Comparison of ENCODE assay signal across 16 cellular contexts in the genomic region with DNA sequence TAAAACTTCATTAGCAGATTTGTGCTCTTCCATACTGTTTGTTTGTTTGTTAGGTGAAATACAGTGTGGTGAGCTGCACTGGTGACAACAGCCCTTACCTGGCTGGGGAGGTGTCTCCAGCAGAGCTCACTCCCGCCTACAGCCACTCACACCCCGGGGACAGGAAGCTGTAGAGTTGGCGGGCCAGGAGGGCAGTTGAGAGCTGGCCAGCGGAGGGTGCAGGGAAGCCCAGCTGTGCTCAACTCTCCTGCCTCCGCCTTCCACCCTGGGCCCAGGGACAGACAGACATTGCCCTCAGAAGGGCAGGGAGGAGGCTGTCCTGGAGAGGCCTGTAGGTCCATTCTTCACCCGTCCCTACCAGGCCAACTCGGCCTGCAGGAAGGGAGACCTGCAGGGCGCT. TPM values are rescaled to one million over a fixed set of nuclear protein-coding genes. Genes with fewer than 3 reads are reported as not detected.
DNase-seq lines count a peak whose midpoint lies in the region; TF ChIP-seq lines count a peak whose summit lies in the region.
"Had no signal": no experiment of that assay in that cellular context is flagged by ENCODE, and none has a peak within 500 bp of the region (broad histone marks: within the 10 kb centered on the region; RNA-seq: fewer than 3 reads in every experiment).

No MANE protein-coding gene starts in this region.

- 46% methylated on average over 8 of the region's 8 CpGs for WGBS in liver
- WGBS in tibial nerve, 2 donors: 76 to 87% methylated on average over 3 to 8 of the region's 8 CpGs

- no peaks in the 10 kb centered on the region for H3K9me3 ChIP-seq in breast epithelium
- no peaks in the 10 kb centered on the region for H3K9me3 ChIP-seq in liver (ENCODE audit: control insufficient read depth in 4 of 4, low read length in 3 of 4)
- H3K9me3 ChIP-seq in tibial nerve: no peaks in the 10 kb centered on the region

- H3K27ac Mint-ChIP-seq in MCF 10A (ENCODE audit: low read depth, unreplicated experiment): no peak overlapping the region

- CTCF ChIA-PET in MCF 10A (lab: Yijun Ruan, JAX): interaction anchor here (0.8 to 1.7 kb wide), 3 partner anchors 15 to 78 kb away, joined by 3 to 4 read pairs (median 4); no protein-coding TSS in a partner anchor

- H3K4me1 ChIP-seq in breast epithelium: peaks cover 0 to 4% of the 10 kb centered on the region in 2 donors
- H3K4me1 ChIP-seq in liver (ENCODE audit: control insufficient read depth in 4 of 4, insufficient read depth in 4 of 4, low read length in 3 of 4): peaks cover 10 to 44% (median 23%) of the 10 kb centered on the region in 4 donors
- peaks cover 0 to 69% (median 22%) of the 10 kb centered on the region in 4 donors for H3K4me1 ChIP-seq in tibial nerve

- TF ChIP-seq RAD21 in liver (IDR thresholded peaks at IDR 0.05): no peak

- H3K9ac ChIP-seq in liver (ENCODE audit: low read depth in 1 of 2, low read length in 2 of 2): no peak overlapping the region

- no TSS peak for BruUV-seq in MCF 10A (replicated peaks; lab: Mats Ljungman, UMichigan)

- intact Hi-C loops in breast epithelium (cut with DNase I; ENCODE audit: low total_unique reads) (no loop called here), MCF 10A (cut with micrococcal nuclease) (no loop called here)

- H3K36me3 ChIP-seq in breast epithelium (no peaks in the 10 kb centered on the region), liver (ENCODE audit: control insufficient read depth in 4 of 4, insufficient read depth in 3 of 4, low read depth in 1 of 4, low read length in 3 of 4) (peaks cover 0 to 5% (median 0%) of the 10 kb centered on the region in 4 donors), tibial nerve (peaks cover 0 to 66% (median 0%) of the 10 kb centered on the region in 3 donors)

- no peaks in the 10 kb centered on the region for H3K27me3 ChIP-seq in breast epithelium
- no peaks in the 10 kb centered on the region for H3K27me3 ChIP-seq in liver (ENCODE audit: control insufficient read depth in 4 of 4, insufficient read depth in 4 of 4, low read length in 3 of 4)
- no peaks in the 10 kb centered on the region for H3K27me3 ChIP-seq in tibial nerve

- no peak for TF ChIP-seq CTCF in breast epithelium (IDR thresholded peaks at IDR 0.05)
- TF ChIP-seq CTCF in MCF 10A (IDR thresholded peaks at IDR 0.05; ENCODE audit: unreplicated experiment): no peak
- no peak for TF ChIP-seq CTCF in VCaP (conservative IDR thresholded peaks at IDR 0.05)
- no peak for TF ChIP-seq CTCF in liver (IDR thresholded peaks at IDR 0.05; ENCODE audit: low read depth, low read length, missing input control)
- no peak for TF ChIP-seq CTCF in tibial nerve (IDR thresholded peaks at IDR 0.05)
- TF ChIP-seq CTCF in GM10266 (IDR thresholded peaks at IDR 0.05; ENCODE audit: control insufficient read depth, insufficient read depth, low read depth, missing control alignments): no peak

- POLR2A ChIA-PET in MCF 10A (lab: Yijun Ruan, JAX): interaction anchor here (0.6 to 1.3 kb wide), 4 partner anchors 19 to 450 kb away, joined by 3 to 5 read pairs (median 3); no protein-coding TSS in a partner anchor

- no peak overlapping the region for H3K4me3 Mint-ChIP-seq in MCF 10A (ENCODE audit: unreplicated experiment)

- H3K4me1 Mint-ChIP-seq in MCF 10A (ENCODE audit: insufficient read depth, unreplicated experiment): peaks cover 12% of the 10 kb centered on the region

- H3K36me3 Mint-ChIP-seq in MCF 10A (ENCODE audit: insufficient read depth, unreplicated experiment): peaks cover 34% of the 10 kb centered on the region

- no peak for TF ChIP-seq POLR2A in breast epithelium (IDR thresholded peaks at IDR 0.05)
- no peak for TF ChIP-seq POLR2A in tibial nerve (IDR thresholded peaks at IDR 0.05)

- H3K27ac ChIP-seq in breast epithelium: peak overlapping the region; percentile 3 to 13
- peak overlapping the region; percentile 80 for H3K27ac ChIP-seq in VCaP
- H3K27ac ChIP-seq in liver (ENCODE audit: low read depth in 1 of 2, low read length in 2 of 2): peak overlapping the region; percentile 2 to 28
- H3K27ac ChIP-seq in tibial nerve: peak overlapping the region; percentile 32 to 93 (median 84)

- no peaks in the 10 kb centered on the region for H3K9me3 Mint-ChIP-seq in MCF 10A (ENCODE audit: unreplicated experiment)

- H3K27me3 Mint-ChIP-seq in MCF 10A (ENCODE audit: insufficient read depth, unreplicated experiment): no peaks in the 10 kb centered on the region

- H3K4me3 ChIP-seq in breast epithelium: no peak overlapping the region
- no peak overlapping the region for H3K4me3 ChIP-seq in liver (ENCODE audit: low read depth in 1 of 3, low read length in 3 of 3)
- H3K4me3 ChIP-seq in tibial nerve: no peak overlapping the region

- DNase-seq in breast epithelium (ENCODE audit: low spot score in 2 of 2) (no peak), MCF 10A (ENCODE audit: unreplicated experiment) (no peak), tibial nerve (ENCODE audit: low spot score in 2 of 2) (no peak), activated gamma-delta T cell (lab: John Stamatoyannopoulos, UW) (no peak), GM10266 (ENCODE audit: extremely low spot score) (no peak), foreskin melanocyte (no peak)
- DNase-seq: KG1, NCI-H1436 treated with DMSO at 0.1 percent for 48 hours, NCI-H2029 treated with DMSO at 0.1 percent for 48 hours, NCI-H526 treated with DMSO at 0.1 percent for 48 hours, SIG-M5 had no signal

- TF ChIP-seq EP300 in tibial nerve (IDR thresholded peaks at IDR 0.05): no peak

TF ChIP-seq in liver, 16 proteins besides CTCF, POLR2A, EP300 and RAD21:
- peak; percentile 47 for TF ChIP-seq SP1 (IDR thresholded peaks at IDR 0.05)
- TF ChIP-seq, protein P1, sequence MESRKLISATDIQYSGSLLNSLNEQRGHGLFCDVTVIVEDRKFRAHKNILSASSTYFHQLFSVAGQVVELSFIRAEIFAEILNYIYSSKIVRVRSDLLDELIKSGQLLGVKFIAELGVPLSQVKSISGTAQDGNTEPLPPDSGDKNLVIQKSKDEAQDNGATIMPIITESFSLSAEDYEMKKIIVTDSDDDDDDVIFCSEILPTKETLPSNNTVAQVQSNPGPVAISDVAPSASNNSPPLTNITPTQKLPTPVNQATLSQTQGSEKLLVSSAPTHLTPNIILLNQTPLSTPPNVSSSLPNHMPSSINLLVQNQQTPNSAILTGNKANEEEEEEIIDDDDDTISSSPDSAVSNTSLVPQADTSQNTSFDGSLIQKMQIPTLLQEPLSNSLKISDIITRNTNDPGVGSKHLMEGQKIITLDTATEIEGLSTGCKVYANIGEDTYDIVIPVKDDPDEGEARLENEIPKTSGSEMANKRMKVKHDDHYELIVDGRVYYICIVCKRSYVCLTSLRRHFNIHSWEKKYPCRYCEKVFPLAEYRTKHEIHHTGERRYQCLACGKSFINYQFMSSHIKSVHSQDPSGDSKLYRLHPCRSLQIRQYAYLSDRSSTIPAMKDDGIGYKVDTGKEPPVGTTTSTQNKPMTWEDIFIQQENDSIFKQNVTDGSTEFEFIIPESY (IDR thresholded peaks at IDR 0.05): no peak
- TF ChIP-seq NR2F2 (IDR thresholded peaks at IDR 0.05): no peak
- TF ChIP-seq, protein P2, sequence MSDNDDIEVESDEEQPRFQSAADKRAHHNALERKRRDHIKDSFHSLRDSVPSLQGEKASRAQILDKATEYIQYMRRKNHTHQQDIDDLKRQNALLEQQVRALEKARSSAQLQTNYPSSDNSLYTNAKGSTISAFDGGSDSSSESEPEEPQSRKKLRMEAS (IDR thresholded peaks at IDR 0.05): no peak
- no peak for TF ChIP-seq FOXA1 (IDR thresholded peaks at IDR 0.05)
- peak; percentile 37 to 78 for TF ChIP-seq HNF4A (conservative IDR thresholded peaks at IDR 0.05)
- no peak for TF ChIP-seq TAF1 (conservative IDR thresholded peaks at IDR 0.05)
- no peak for TF ChIP-seq FOXA2 (IDR thresholded peaks at IDR 0.05)
- no peak for TF ChIP-seq HNF4G (IDR thresholded peaks at IDR 0.05)
- TF ChIP-seq EGR1 (IDR thresholded peaks at IDR 0.05; ENCODE audit: low read depth in 2 of 2): no peak
- TF ChIP-seq GABPA (IDR thresholded peaks at IDR 0.05 in 1 of 2, conservative IDR thresholded peaks at IDR 0.05 in 1 of 2): peak in 1 of 2 donors; percentile 67
- TF ChIP-seq, protein P3, sequence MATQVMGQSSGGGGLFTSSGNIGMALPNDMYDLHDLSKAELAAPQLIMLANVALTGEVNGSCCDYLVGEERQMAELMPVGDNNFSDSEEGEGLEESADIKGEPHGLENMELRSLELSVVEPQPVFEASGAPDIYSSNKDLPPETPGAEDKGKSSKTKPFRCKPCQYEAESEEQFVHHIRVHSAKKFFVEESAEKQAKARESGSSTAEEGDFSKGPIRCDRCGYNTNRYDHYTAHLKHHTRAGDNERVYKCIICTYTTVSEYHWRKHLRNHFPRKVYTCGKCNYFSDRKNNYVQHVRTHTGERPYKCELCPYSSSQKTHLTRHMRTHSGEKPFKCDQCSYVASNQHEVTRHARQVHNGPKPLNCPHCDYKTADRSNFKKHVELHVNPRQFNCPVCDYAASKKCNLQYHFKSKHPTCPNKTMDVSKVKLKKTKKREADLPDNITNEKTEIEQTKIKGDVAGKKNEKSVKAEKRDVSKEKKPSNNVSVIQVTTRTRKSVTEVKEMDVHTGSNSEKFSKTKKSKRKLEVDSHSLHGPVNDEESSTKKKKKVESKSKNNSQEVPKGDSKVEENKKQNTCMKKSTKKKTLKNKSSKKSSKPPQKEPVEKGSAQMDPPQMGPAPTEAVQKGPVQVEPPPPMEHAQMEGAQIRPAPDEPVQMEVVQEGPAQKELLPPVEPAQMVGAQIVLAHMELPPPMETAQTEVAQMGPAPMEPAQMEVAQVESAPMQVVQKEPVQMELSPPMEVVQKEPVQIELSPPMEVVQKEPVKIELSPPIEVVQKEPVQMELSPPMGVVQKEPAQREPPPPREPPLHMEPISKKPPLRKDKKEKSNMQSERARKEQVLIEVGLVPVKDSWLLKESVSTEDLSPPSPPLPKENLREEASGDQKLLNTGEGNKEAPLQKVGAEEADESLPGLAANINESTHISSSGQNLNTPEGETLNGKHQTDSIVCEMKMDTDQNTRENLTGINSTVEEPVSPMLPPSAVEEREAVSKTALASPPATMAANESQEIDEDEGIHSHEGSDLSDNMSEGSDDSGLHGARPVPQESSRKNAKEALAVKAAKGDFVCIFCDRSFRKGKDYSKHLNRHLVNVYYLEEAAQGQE (IDR thresholded peaks at IDR 0.05): peak; percentile 21
- TF ChIP-seq YY1 (IDR thresholded peaks at IDR 0.05): no peak
- TF ChIP-seq JUND (IDR thresholded peaks at IDR 0.05): no peak
- peak in 1 of 2 donors; percentile 70 for TF ChIP-seq RXRA (IDR thresholded peaks at IDR 0.05)

RNA-seq across cellular contexts. Expression of a gene that starts 48.6 kb away (rescaled TPM):
- total RNA-seq in breast epithelium: not detected
- not detected in 2 replicates for total RNA-seq in MCF 10A (2022)
- not detected for total RNA-seq in liver
- not detected for polyA plus RNA-seq in liver
- total RNA-seq in tibial nerve: not detected
- total RNA-seq: A172, OCI-LY7, RPMI7951 had no signal

RNA-seq across cellular contexts. Expression of a gene that starts 49.3 kb away (rescaled TPM):
- under 1 TPM; under 0.01 to 0.98 (median 0.73) TPM for total RNA-seq in breast epithelium
- total RNA-seq in MCF 10A (2022): 0.59 and 1.4 TPM in 2 replicates
- 1 to 10 TPM in 1 of 2 donors, under 1 TPM in 1; 0.79 to 2.3 TPM for total RNA-seq in liver
- polyA plus RNA-seq in liver: under 1 TPM; 0.24 to 0.45 TPM
- 100 to 1,000 TPM; 247 to 385 (median 322) TPM for total RNA-seq in tibial nerve
- total RNA-seq: RPMI7951 had no signal

Comparison
In these comparisons a context has a peak if more than half of its experiments do, and no peak if none do; other contexts are left out.
1. H3K27ac ChIP-seq: peak in every context shown above with its lines; median percentile 84 in tibial nerve; 80 in VCaP; 15 in liver; 8 in breast epithelium.
2. RNA of a gene that starts 49.3 kb away (total RNA-seq): 247 to 385 TPM in tibial nerve; 0.79 to 2.3 TPM in liver, 0.59 to 1.4 TPM in MCF 10A and under 0.01 to 0.98 TPM in breast epithelium; every median in the first group is over 10 times any median in the second.